ENCODE assay signal across 22 cellular contexts in the genomic region with DNA sequence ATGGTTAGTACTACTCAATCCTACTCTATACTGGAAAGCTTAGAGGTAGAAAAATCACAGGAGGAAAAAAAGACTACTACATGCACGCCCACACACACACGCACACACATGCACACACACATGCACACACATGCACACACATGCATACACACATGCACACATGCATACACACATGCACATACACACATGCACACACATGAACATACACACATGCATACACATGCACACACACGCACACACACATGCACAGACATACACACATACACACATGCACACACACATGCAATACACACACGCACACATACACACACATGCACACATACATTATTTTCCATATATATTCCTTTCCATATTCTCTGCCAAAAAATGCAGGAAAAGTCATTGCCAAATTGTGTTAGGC.
A peak's percentile ranks its signal among the peaks of the same experiment; 100 is the strongest.
DNase-seq lines count a peak whose midpoint lies in the region; ATAC-seq, FAIRE-seq and TF ChIP-seq lines count a peak whose summit lies in the region.
"Had no signal": no experiment of that assay in that cellular context is flagged by ENCODE, and none has a peak within 500 bp of the region (broad histone marks: within the 10 kb centered on the region; RNA-seq: fewer than 3 reads in every experiment).

No MANE protein-coding gene starts in this region.

- H3K4me3 ChIP-seq in HEK293 (ENCODE audit: low read depth, low read length) (no peak overlapping the region), GM12878 (no peak overlapping the region), trophoblast cell (ENCODE audit: low read depth, low read length) (peak overlapping the region; percentile 37), coronary artery (no peak overlapping the region)
- H3K4me3 ChIP-seq: A549; BLaER1 treated with 17β-estradiol and CSF1 and Interleukin-3, amounts not matched to agents 10 nM and 100 nM; GM23248; HAP-1 had no signal

- no peak for TF ChIP-seq EP300 in GM12878 (IDR thresholded peaks at IDR 0.05; ENCODE audit: borderline replicate concordance in 1 of 2, control insufficient read depth in 1 of 2, low read depth in 2 of 2, low read length in 2 of 2)

- no peak overlapping the region for H3K4ac ChIP-seq in trophoblast cell (ENCODE audit: low read depth, low read length)

- H4K12ac ChIP-seq in trophoblast cell (ENCODE audit: low read depth, low read length) = no peak overlapping the region

- no peak overlapping the region for H2BK120ac ChIP-seq in trophoblast cell (ENCODE audit: insufficient read depth, low read length, poor library complexity)

- H3K9me3 ChIP-seq in HEK293 (ENCODE audit: control insufficient read depth, insufficient read depth, low read depth, low read length) = no peaks in the 10 kb centered on the region
- no peaks in the 10 kb centered on the region for H3K9me3 ChIP-seq in GM12878 (replicated peaks; ENCODE audit: control insufficient read depth, insufficient read depth, low read length)
- H3K9me3 ChIP-seq in trophoblast cell (ENCODE audit: insufficient read depth, low read depth, low read length) = no peaks in the 10 kb centered on the region
- H3K9me3 ChIP-seq: A549, BE2C, HAP-1 had no signal

- 61% methylated on average over 4 of the region's 4 CpGs for WGBS in GM12878 (ENCODE audit: insufficient coverage, insufficient replicate concordance, low lambda C conversion rate, missing lambda C conversion rate)
- WGBS in trophoblast cell (ENCODE audit: extremely low coverage, insufficient coverage, insufficient read length) = no CpG with 5 or more reads among the region's 4 CpGs

- H3K27ac ChIP-seq in HEK293 (ENCODE audit: extremely low read depth, low read depth, low read length) (no peak overlapping the region), GM12878 (ENCODE audit: control insufficient read depth, insufficient read depth) (no peak overlapping the region), trophoblast cell (ENCODE audit: low read depth, low read length) (no peak overlapping the region), coronary artery (no peak overlapping the region)
- H3K27ac ChIP-seq: A549; BLaER1 treated with 17β-estradiol and CSF1 and Interleukin-3, amounts not matched to agents 10 nM and 100 nM; GM23248 had no signal

- CTCF ChIA-PET in HEK293 (lab: Yijun Ruan, JAX) (interaction anchor here (0.7 to 0.8 kb wide), 2 partner anchors 42 to 44 kb away, joined by 3 to 4 read pairs; no protein-coding TSS in a partner anchor), GM12878 (lab: Yijun Ruan, JAX) (interaction anchor here (0.6 kb wide), 1 partner anchor 634 kb away, joined by 3 read pairs; no protein-coding TSS in a partner anchor)

- FAIRE-seq in GM12891 (lab: Jason Lieb, UNC) (peak; percentile 48), GM12878 (lab: Jason Lieb, UNC) (no peak)
- FAIRE-seq: A549, GM12892 had no signal

- H3K79me2 ChIP-seq in GM12878 (ENCODE audit: control insufficient read depth, insufficient read depth, low read length) (no peaks in the 10 kb centered on the region), trophoblast cell (ENCODE audit: control insufficient read depth, insufficient read depth, low read length, poor library complexity) (no peaks in the 10 kb centered on the region)

- no peak overlapping the region for H3K4me2 ChIP-seq in GM12878 (ENCODE audit: control insufficient read depth, insufficient read depth)
- no peak overlapping the region for H3K4me2 ChIP-seq in trophoblast cell (ENCODE audit: low read length)
- H3K4me2 ChIP-seq: A549; BLaER1 treated with 17β-estradiol and CSF1 and Interleukin-3, amounts not matched to agents 10 nM and 100 nM had no signal

- H3K4me1 ChIP-seq in HEK293 (ENCODE audit: control insufficient read depth, insufficient read depth, low read length) = no peaks in the 10 kb centered on the region
- no peaks in the 10 kb centered on the region for H3K4me1 ChIP-seq in GM12878 (ENCODE audit: control insufficient read depth, insufficient read depth, low read length)
- H3K4me1 ChIP-seq in trophoblast cell (ENCODE audit: control insufficient read depth in 1 of 2, insufficient read depth in 2 of 2, low read length in 2 of 2) = no peaks in the 10 kb centered on the region
- H3K4me1 ChIP-seq: A549; BLaER1 treated with 17β-estradiol and CSF1 and Interleukin-3, amounts not matched to agents 10 nM and 100 nM; HAP-1 had no signal

- H4K8ac ChIP-seq in trophoblast cell (ENCODE audit: low read depth, low read length) = no peak overlapping the region

- SMC1A ChIA-PET in GM12878 (lab: Charles Lee; ENCODE audit: uncharacterized antibody, unreplicated experiment) = interaction anchor here (0.7 kb wide), 1 partner anchor 70 kb away, joined by 3 read pairs; no protein-coding TSS in a partner anchor

- H3K27me3 ChIP-seq in GM12878 (replicated peaks in 1 of 2; ENCODE audit: control insufficient read depth in 2 of 2, insufficient read depth in 2 of 2, low read length in 1 of 2) = no peaks in the 10 kb centered on the region
- H3K27me3 ChIP-seq in trophoblast cell (ENCODE audit: insufficient read depth, low read length) = no peaks in the 10 kb centered on the region
- H3K27me3 ChIP-seq: BE2C; BLaER1 treated with 17β-estradiol and CSF1 and Interleukin-3, amounts not matched to agents 10 nM and 100 nM had no signal

- RAD21 ChIA-PET in GM12878 (lab: Charles Lee; ENCODE audit: unreplicated experiment) = no interaction called here

- no peak for TF ChIP-seq CTCF in HEK293 (tag by site-specific recombination; IDR thresholded peaks at IDR 0.05)
- no peak for TF ChIP-seq CTCF in GM12878 (IDR thresholded peaks at IDR 0.05 in 2 of 3, conservative IDR thresholded peaks at IDR 0.05 in 1 of 3; ENCODE audit: control insufficient read depth in 2 of 3, extremely low read depth in 1 of 3, insufficient read depth in 1 of 3, low read depth in 3 of 3, low read length in 3 of 3)
- TF ChIP-seq CTCF in coronary artery (IDR thresholded peaks at IDR 0.05) = no peak

- no peak overlapping the region for H2BK5ac ChIP-seq in trophoblast cell (ENCODE audit: low read depth, low read length, poor library complexity)

- no peak overlapping the region for H3K14ac ChIP-seq in trophoblast cell (ENCODE audit: low read length)

- no peaks in the 10 kb centered on the region for H4K20me1 ChIP-seq in GM12878 (ENCODE audit: control insufficient read depth, insufficient read depth)
- H4K20me1 ChIP-seq: BLaER1 treated with 17β-estradiol and CSF1 and Interleukin-3, amounts not matched to agents 10 nM and 100 nM had no signal

- no peak overlapping the region for H3K9ac ChIP-seq in GM12878 (ENCODE audit: control insufficient read depth, insufficient read depth, low read length)
- no peak overlapping the region for H3K9ac ChIP-seq in trophoblast cell (ENCODE audit: low read length)
- H3K9ac ChIP-seq: BLaER1 treated with 17β-estradiol and CSF1 and Interleukin-3, amounts not matched to agents 10 nM and 100 nM; GM23248 had no signal

- DNase-seq in GM12891 (ENCODE audit: insufficient read length, low spot score) (no peak), GM12878 (ENCODE audit: low read depth, low spot score) (no peak), trophoblast cell (no peak), coronary artery (ENCODE audit: low spot score) (no peak), NCI-H69 (lab: John Stamatoyannopoulos, UW) (no peak), left ventricle myocardium superior (no peak)
- DNase-seq: 8988T; ACHN; AML-193; BE2C; CD4-positive, alpha-beta T cell; CD8-positive, alpha-beta memory T cell; DMS 273 treated with DMSO at 0.1 percent for 48 hours; DMS79; EL; GDM1; GM23248 had no signal

- no TSS peak for BruUV-seq in GM12878 (replicated peaks; lab: Mats Ljungman, UMichigan)

- in situ Hi-C loops in GM12878 (cut with MboI) = no loop called here

- no peak overlapping the region for H4K91ac ChIP-seq in trophoblast cell (ENCODE audit: low read depth, low read length)

- no peak overlapping the region for H2BK12ac ChIP-seq in trophoblast cell (ENCODE audit: low read length)

- H3K79me1 ChIP-seq in trophoblast cell (ENCODE audit: low read length) = no peaks in the 10 kb centered on the region

- H2AFZ ChIP-seq in GM12878 (ENCODE audit: control insufficient read depth, low read depth, low read length) (no peak overlapping the region), trophoblast cell (ENCODE audit: insufficient read depth, low read length, poor library complexity) (no peak overlapping the region)
- H2AFZ ChIP-seq: GM23248 had no signal

- peak overlapping the region; percentile 5 for H3K23ac ChIP-seq in trophoblast cell (ENCODE audit: low read length)

- intact Hi-C loops in GM12878 (cut with micrococcal nuclease; ENCODE audit: unreplicated experiment) = no loop called here
- intact Hi-C loops in left ventricle myocardium superior (cut with micrococcal nuclease) = no loop called here

- POLR2A ChIA-PET in HEK293 (lab: Yijun Ruan, JAX) = no interaction called here
- POLR2A ChIA-PET in GM12878 (lab: Charles Lee) = interaction anchor here (0.8 kb wide), 1 partner anchor 14 kb away, joined by 3 read pairs; no protein-coding TSS in a partner anchor

- TF ChIP-seq POLR2A in GM12891 (IDR thresholded peaks at IDR 0.05; ENCODE audit: low read depth, low read length) = no peak
- no peak for TF ChIP-seq POLR2A in GM12878 (IDR thresholded peaks at IDR 0.05; ENCODE audit: low read depth, low read length)

- ATAC-seq in GM12878 (no peak), left ventricle myocardium superior (no peak)
- ATAC-seq: A549 had no signal

- no peak overlapping the region for H3K18ac ChIP-seq in trophoblast cell (ENCODE audit: low read length)

- no peak overlapping the region for H2AK5ac ChIP-seq in trophoblast cell (ENCODE audit: low read length)

- H3K36me3 ChIP-seq in HEK293 (ENCODE audit: control insufficient read depth in 2 of 2, insufficient read depth in 1 of 2, low read length in 2 of 2) (no peaks in the 10 kb centered on the region), GM12878 (ENCODE audit: control insufficient read depth in 2 of 2, insufficient read depth in 2 of 2, low read length in 1 of 2) (no peaks in the 10 kb centered on the region), trophoblast cell (ENCODE audit: control insufficient read depth in 1 of 2, insufficient read depth in 2 of 2, low read length in 2 of 2) (no peaks in the 10 kb centered on the region)
- H3K36me3 ChIP-seq: BE2C; BLaER1 treated with 17β-estradiol and CSF1 and Interleukin-3, amounts not matched to agents 10 nM and 100 nM; HAP-1 had no signal

- no peak for TF ChIP-seq RAD21 in GM12878 (IDR thresholded peaks at IDR 0.05; ENCODE audit: insufficient read depth, low read depth, low read length)

TF ChIP-seq in GM12891, 5 proteins besides CTCF, POLR2A, EP300 and RAD21 (continues in another document):
- no peak for TF ChIP-seq TAF1 (IDR thresholded peaks at IDR 0.05; ENCODE audit: low read depth, low read length)
- no peak for TF ChIP-seq POLR2AphosphoS5 (IDR thresholded peaks at IDR 0.05; ENCODE audit: low read depth, low read length)
- no peak for TF ChIP-seq PAX5 (IDR thresholded peaks at IDR 0.05; ENCODE audit: insufficient read depth, low read length, severe bottlenecking)

TF ChIP-seq in HEK293, 187 proteins besides CTCF, POLR2A, EP300 and RAD21 (continues in another document):
- TF ChIP-seq ZNF112 (tag by site-specific recombination; IDR thresholded peaks at IDR 0.05) (no peak), ZNF555 (tag by site-specific recombination; conservative IDR thresholded peaks at IDR 0.05) (no peak), ZBTB21 (tag by site-specific recombination; IDR thresholded peaks at IDR 0.05) (no peak)
